In genomic region chr14:72801841-72802587, GRCh38 we compare ENCODE assay signal across 15 cellular contexts.
DNase-seq lines count a peak whose midpoint lies in the region; ATAC-seq, FAIRE-seq and TF ChIP-seq lines count a peak whose summit lies in the region.
"Had no signal": no experiment of that assay in that cellular context is flagged by ENCODE, and none has a peak within 500 bp of the region (broad histone marks: within the 10 kb centered on the region; RNA-seq: fewer than 3 reads in every experiment).

No MANE protein-coding gene starts in this region.

- ATAC-seq in HG02759 (IDR thresholded peaks at IDR 0.05; ENCODE audit: unreplicated experiment): no peak

- H4K91ac ChIP-seq in mesenchymal stem cell (ENCODE audit: low read length): no peak overlapping the region

- H3K18ac ChIP-seq in mesenchymal stem cell (ENCODE audit: low read depth in 1 of 2, low read length in 2 of 2): no peak overlapping the region

- no peak overlapping the region for H3K4me3 ChIP-seq in dorsolateral prefrontal cortex
- no peak overlapping the region for H3K4me3 ChIP-seq in mesenchymal stem cell (ENCODE audit: insufficient read depth in 1 of 2, low read depth in 1 of 2, low read length in 2 of 2)
- H3K4me3 ChIP-seq: adrenal gland, BLaER1, SK-N-MC had no signal

- H3K27ac ChIP-seq in dorsolateral prefrontal cortex (peak overlapping the region in 55 of 59 donors; percentile 18 to 99 (median 96)), mesenchymal stem cell (ENCODE audit: low read length, poor library complexity, severe bottlenecking) (peak overlapping the region; percentile 87)
- H3K27ac ChIP-seq: adrenal gland, BLaER1, SK-N-MC, VCaP had no signal

- 91% methylated on average over 5 of the region's 5 CpGs for WGBS in mesenchymal stem cell

- no peak overlapping the region for H3K4me2 ChIP-seq in mesenchymal stem cell (ENCODE audit: low read length, poor library complexity, severe bottlenecking)
- H3K4me2 ChIP-seq: BLaER1 had no signal

- no peak overlapping the region for H2BK5ac ChIP-seq in mesenchymal stem cell (ENCODE audit: low read depth, low read length, poor library complexity, severe bottlenecking)

- DNase-seq in D341Med (ENCODE audit: low spot score): peak; percentile 16
- no peak for DNase-seq in HTR-8/SVneo (ENCODE audit: insufficient read length, low spot score)
- no peak for DNase-seq in dorsolateral prefrontal cortex
- no peak for DNase-seq in mesenchymal stem cell
- DNase-seq in NCI-H748 (lab: John Stamatoyannopoulos, UW; ENCODE audit: unreplicated experiment): no peak
- DNase-seq in activated effector memory CD4-positive, alpha-beta T cell treated with anti-CD3 and anti-CD28 coated beads, Interleukin-2, amount 50 U/mL, for 16 hours: no peak
- DNase-seq in iPS-NIHi7 (ENCODE audit: extremely low spot score): no peak
- DNase-seq: adrenal gland, DND-41, NCI-H187 had no signal

- peak overlapping the region; percentile 5 for H2AK5ac ChIP-seq in mesenchymal stem cell (ENCODE audit: low read length, severe bottlenecking)

- peak; percentile 46 for FAIRE-seq in HTR-8/SVneo (lab: Jason Lieb, UNC)
- FAIRE-seq: GM12891 had no signal

- H3K27me3 ChIP-seq in dorsolateral prefrontal cortex: no peaks in the 10 kb centered on the region
- no peaks in the 10 kb centered on the region for H3K27me3 ChIP-seq in mesenchymal stem cell (ENCODE audit: control insufficient read depth in 1 of 2, insufficient read depth in 1 of 2, low read length in 2 of 2)
- H3K27me3 ChIP-seq: adrenal gland, BLaER1 had no signal

- peak overlapping the region in 1 of 2 experiments; percentile 26 for H2BK12ac ChIP-seq in mesenchymal stem cell (ENCODE audit: low read length in 2 of 2)

- no peak overlapping the region for H2BK120ac ChIP-seq in mesenchymal stem cell (ENCODE audit: low read depth, low read length)

- H3K23ac ChIP-seq in mesenchymal stem cell (ENCODE audit: low read length in 2 of 2): no peak overlapping the region

- H2BK15ac ChIP-seq in mesenchymal stem cell (ENCODE audit: low read depth, poor library complexity, severe bottlenecking): no peak overlapping the region

- no peak for TF ChIP-seq CTCF in dorsolateral prefrontal cortex (IDR thresholded peaks at IDR 0.05 in 54 of 56, conservative IDR thresholded peaks at IDR 0.05 in 2 of 56; ENCODE audit: low read depth in 1 of 56, partially characterized antibody in 56 of 56)

- H3K14ac ChIP-seq in mesenchymal stem cell (ENCODE audit: low read length in 2 of 2): no peak overlapping the region

- no peaks in the 10 kb centered on the region for H3K9me3 ChIP-seq in mesenchymal stem cell (ENCODE audit: control insufficient read depth, low read length)
- H3K9me3 ChIP-seq: adrenal gland, BLaER1 had no signal

- peaks cover 20% of the 10 kb centered on the region for H3K79me1 ChIP-seq in mesenchymal stem cell (replicated peaks; ENCODE audit: low read length, poor library complexity, severe bottlenecking)

- H4K8ac ChIP-seq in mesenchymal stem cell (ENCODE audit: low read length): no peak overlapping the region

- no peak overlapping the region for H3K9ac ChIP-seq in mesenchymal stem cell (ENCODE audit: low read length)
- H3K9ac ChIP-seq: BLaER1 had no signal

- intact Hi-C loops in dorsolateral prefrontal cortex (cut with DNase I): loop anchor here (5.0 kb wide), 2 partner anchors 90 to 95 kb away; partner anchors contain the start of gene DPF3 (in 1 of the 2)

- no peak overlapping the region for H3K4ac ChIP-seq in mesenchymal stem cell (ENCODE audit: low read depth in 1 of 2, low read length in 2 of 2)

- peaks cover 0 to 6% of the 10 kb centered on the region in 2 experiments for H3K36me3 ChIP-seq in mesenchymal stem cell (ENCODE audit: control insufficient read depth in 1 of 2, insufficient read depth in 2 of 2, low read depth in 1 of 2, low read length in 2 of 2)
- H3K36me3 ChIP-seq: adrenal gland, BLaER1 had no signal

- peaks cover 19% of the 10 kb centered on the region for H3K4me1 ChIP-seq in mesenchymal stem cell (ENCODE audit: control insufficient read depth, insufficient read depth, low read depth, low read length)
- H3K4me1 ChIP-seq: adrenal gland, BLaER1 had no signal

- H2AFZ ChIP-seq in mesenchymal stem cell (ENCODE audit: low read depth, low read length): no peak overlapping the region
